ENCODE assay signal across 8 cellular contexts in the genomic region with DNA sequence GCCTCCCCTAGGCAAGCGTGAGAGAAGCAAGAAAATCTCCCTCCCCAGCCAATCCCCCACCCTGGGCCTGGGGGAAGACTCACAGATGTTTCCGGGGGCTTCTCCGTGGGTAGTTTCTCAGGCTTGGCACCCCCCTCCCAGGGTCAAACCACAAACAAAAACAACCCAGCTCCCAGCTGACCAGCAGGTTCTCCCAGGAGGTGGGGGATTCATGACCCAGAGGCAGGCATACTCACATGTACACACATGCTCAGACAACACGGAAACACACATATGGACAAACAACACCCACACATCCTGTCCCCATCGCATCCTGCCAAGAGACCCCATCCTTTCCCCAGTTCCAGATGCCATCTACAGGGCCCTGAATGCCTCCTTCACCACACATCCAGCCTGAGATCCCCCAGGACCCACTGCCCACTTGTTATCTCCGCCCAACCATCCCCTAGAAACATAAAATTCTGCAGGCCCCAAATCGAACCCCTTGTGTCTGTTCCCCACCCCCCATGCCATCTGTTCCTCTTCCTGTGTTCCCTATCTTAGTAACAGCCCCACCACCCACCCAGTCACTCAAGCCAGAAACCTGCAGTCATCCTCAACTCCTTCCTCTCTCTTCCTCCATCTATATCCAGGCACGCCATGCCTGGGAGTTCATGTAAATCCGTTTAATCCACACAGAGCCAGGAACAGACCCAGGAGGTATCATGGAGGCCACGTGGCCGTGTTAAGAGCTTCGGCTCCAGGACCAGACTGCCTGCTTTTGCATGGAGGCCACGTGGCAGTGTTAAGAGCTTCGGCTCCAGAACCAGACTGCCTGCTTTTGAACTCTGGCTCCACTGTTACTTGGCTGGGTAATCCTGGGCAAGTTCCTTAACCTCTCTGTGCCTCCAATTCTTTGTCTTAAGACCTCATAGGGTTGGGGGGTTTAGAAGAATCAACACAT. TPM values are rescaled to one million over a fixed set of nuclear protein-coding genes. Genes with fewer than 3 reads are reported as not detected.
A peak's percentile ranks its signal among the peaks of the same experiment; 100 is the strongest.
DNase-seq lines count a peak whose midpoint lies in the region; ATAC-seq and TF ChIP-seq lines count a peak whose summit lies in the region.

No MANE protein-coding gene starts in this region.

- H3K36me3 ChIP-seq in PC-9 (ENCODE audit: low read depth), result no peaks in the 10 kb centered on the region

- intact Hi-C loops in PC-9 (cut with micrococcal nuclease; ENCODE audit: unreplicated experiment), result loop anchor here (10.0 kb wide), 1 partner anchor 1204 kb away; no protein-coding TSS in a partner anchor

- POLR2A ChIA-PET in PC-9 (lab: Charles Lee; ENCODE audit: unreplicated experiment), result no interaction called here

- H3K4me1 Mint-ChIP-seq in chondrocyte (ENCODE audit: low read depth) (peaks cover 76% of the 10 kb centered on the region), naive B cell (peaks cover 73 to 86% (median 79%) of the 10 kb centered on the region in 3 donors)

- no peaks in the 10 kb centered on the region for H3K9me3 ChIP-seq in PC-9 (ENCODE audit: insufficient read depth, low read depth)

- no peaks in the 10 kb centered on the region for H3K27me3 ChIP-seq in PC-9 (ENCODE audit: insufficient read depth, low read depth)

- TF ChIP-seq CTCF in HFF-Myc (IDR thresholded peaks at IDR 0.05; ENCODE audit: low read depth, low read length, missing control alignments), result no peak
- TF ChIP-seq CTCF in PC-9 (conservative IDR thresholded peaks at IDR 0.05), result no peak
- no peak for TF ChIP-seq CTCF in chondrocyte (IDR thresholded peaks at IDR 0.05)

- H2AFZ ChIP-seq in PC-9, result no peak overlapping the region

- H3K4me3 Mint-ChIP-seq in chondrocyte (ENCODE audit: unreplicated experiment) (peak overlapping the region; percentile 100), naive B cell (peak overlapping the region; percentile 80 to 99 (median 89))

- peak overlapping the region; percentile 65; the same call in 1 of the 2 replicates for H3K27ac ChIP-seq in PC-9

- CTCF ChIA-PET in PC-9 (lab: Charles Lee), result no interaction called here

- no peaks in the 10 kb centered on the region for H3K9me2 ChIP-seq in PC-9 (ENCODE audit: insufficient read depth)

- peaks cover 51% of the 10 kb centered on the region for H3F3A ChIP-seq in PC-9 (ENCODE audit: insufficient read depth, low read depth)

- peak overlapping the region; percentile 96 for H3K4me2 ChIP-seq in PC-9

- H3K27me3 Mint-ChIP-seq in chondrocyte (ENCODE audit: low read depth), result no peaks in the 10 kb centered on the region
- no peaks in the 10 kb centered on the region for H3K27me3 Mint-ChIP-seq in naive B cell

- H3K79me2 ChIP-seq in PC-9 (ENCODE audit: low read depth), result peaks cover 46% of the 10 kb centered on the region

- H3K27ac Mint-ChIP-seq in chondrocyte (ENCODE audit: unreplicated experiment), result peak overlapping the region; percentile 100
- peak overlapping the region; percentile 96 to 100 (median 98) for H3K27ac Mint-ChIP-seq in naive B cell

- H3K36me3 Mint-ChIP-seq in chondrocyte (ENCODE audit: low read depth) (peaks cover 22% of the 10 kb centered on the region), naive B cell (peaks cover 8 to 9% of the 10 kb centered on the region in 2 donors)

- H3K4me1 ChIP-seq in PC-9 (replicated peaks; ENCODE audit: insufficient read depth), result peaks cover 70% of the 10 kb centered on the region

- no TSS peak for BruUV-seq in PC-9 (replicated peaks; lab: Mats Ljungman, UMichigan)

- H4K20me1 ChIP-seq in PC-9 (ENCODE audit: insufficient read depth), result peaks cover 8% of the 10 kb centered on the region; the same call in 1 of the 2 replicates

- H3K9me3 Mint-ChIP-seq in chondrocyte (ENCODE audit: low read depth), result no peaks in the 10 kb centered on the region
- H3K9me3 Mint-ChIP-seq in naive B cell, result peaks cover 0 to 2% (median 0%) of the 10 kb centered on the region in 7 donors

- peak; percentile 37 for DNase-seq in activated CD4-positive, alpha-beta T cell treated with anti-CD3 and anti-CD28 coated beads for 48 hours
- no peak for DNase-seq in activated CD4-positive, alpha-beta T cell treated with anti-CD3 and anti-CD28 coated beads for 1 hour
- DNase-seq in HFF-Myc (ENCODE audit: extremely low read depth, low read depth) (peak; percentile 72), PC-9 (no peak), chondrocyte (ENCODE audit: low spot score) (no peak), naive B cell (peak; percentile 61), NCI-H2029 treated with DMSO at 0.1 percent for 48 hours (lab: John Stamatoyannopoulos, UW) (no peak)
- no peak for DNase-seq in stimulated activated CD4-positive, alpha-beta T cell treated with anti-CD3 and anti-CD28 coated beads, Interleukin-1b, Interleukin-23, amount 100 ng/mL, for 48 hours

- H3K4me3 ChIP-seq in HFF-Myc (replicated peaks; ENCODE audit: low read depth, low read length) (peak overlapping the region; percentile 31), PC-9 (no peak overlapping the region)

- peak; percentile 16 to 21 for ATAC-seq in naive B cell (ENCODE audit: low read depth in 2 of 2)

RNA-seq across cellular contexts. Expression of a gene that starts 5.0 kb away (rescaled TPM):
- 9.2 and 10.3 TPM in 2 replicates for total RNA-seq in PC-9 (2021)
- total RNA-seq in chondrocyte, result 15.2 to 22.3 TPM (median 21.2 TPM) in 3 replicates
- 10 to 100 TPM; 47.3 to 99.7 (median 64.4) TPM for polyA plus RNA-seq in naive B cell (ENCODE audit: low read depth in 6 of 6)

RNA-seq across cellular contexts. Expression of a gene that starts 40.9 kb away (rescaled TPM):
- total RNA-seq in PC-9 (2021) (9.0 and 9.5 TPM in 2 replicates), chondrocyte (4.5 to 8.1 TPM (median 6.2 TPM) in 3 replicates)
- polyA plus RNA-seq in naive B cell (ENCODE audit: low read depth in 6 of 6), result 10 to 100 TPM in 4 of 6 donors, 1 to 10 TPM in 2; 3.8 to 14.8 (median 11.2) TPM

RNA-seq across cellular contexts. Expression of a gene that starts 41.0 kb away (rescaled TPM):
- total RNA-seq in PC-9 (2021) (43.4 and 44.4 TPM in 2 replicates), chondrocyte (52.8 to 60.9 TPM (median 54.2 TPM) in 3 replicates)
- polyA plus RNA-seq in naive B cell (ENCODE audit: low read depth in 6 of 6), result 10 to 100 TPM; 19.7 to 36.7 (median 27.2) TPM

RNA-seq across cellular contexts. Expression of a gene that starts 44.0 kb away (rescaled TPM):
- total RNA-seq in PC-9 (2021), result not detected in 2 replicates
- total RNA-seq in chondrocyte, result 0.10 TPM in 2 of 3 replicates, not detected in the other
- polyA plus RNA-seq in naive B cell (ENCODE audit: low read depth in 6 of 6), result under 1 TPM in 1 of 6 donors, not detected in 5; 0.05 TPM

Comparison
In these comparisons a context has a peak if more than half of its experiments do, and no peak if none do; other contexts are left out.
1. DNase-seq: peak in activated CD4-positive, alpha-beta T cell treated with anti-CD3 and anti-CD28 coated beads for 48 hours (single experiment), HFF-Myc (single experiment) and naive B cell (single experiment); none in activated CD4-positive, alpha-beta T cell treated with anti-CD3 and anti-CD28 coated beads for 1 hour (single experiment), PC-9 (0 of 2), chondrocyte (single experiment), stimulated activated CD4-positive, alpha-beta T cell treated with anti-CD3 and anti-CD28 coated beads, Interleukin-1b, Interleukin-23, amount 100 ng/mL, for 48 hours (single experiment) and NCI-H2029 treated with DMSO at 0.1 percent for 48 hours (single experiment).